ENCODE assay signal across 21 cellular contexts in the genomic region with DNA sequence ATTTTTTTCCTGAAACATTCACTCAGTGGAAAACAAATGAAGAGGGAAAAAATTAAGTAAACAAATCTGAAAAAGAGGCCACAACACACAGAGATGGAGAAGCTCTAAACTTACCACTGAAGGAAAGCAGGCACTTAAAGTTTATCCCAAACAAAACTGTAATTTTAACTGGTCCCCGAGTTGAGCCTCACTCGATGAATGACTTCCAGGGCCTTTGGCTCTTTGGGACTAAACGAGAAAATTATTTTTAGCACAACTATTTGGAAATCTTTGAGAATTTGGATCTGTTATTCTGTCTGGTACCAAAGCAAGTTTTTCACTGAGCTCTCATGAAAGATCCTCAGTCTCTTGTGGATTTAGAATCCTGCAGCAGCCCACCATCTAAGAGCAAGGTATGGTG. TPM values are rescaled to one million over a fixed set of nuclear protein-coding genes. Genes with fewer than 3 reads are reported as not detected.
DNase-seq lines count a peak whose midpoint lies in the region; ATAC-seq, FAIRE-seq and TF ChIP-seq lines count a peak whose summit lies in the region.
"Had no signal": no experiment of that assay in that cellular context is flagged by ENCODE, and none has a peak within 500 bp of the region (broad histone marks: within the 10 kb centered on the region; RNA-seq: fewer than 3 reads in every experiment).

C1QTNF7 (plus strand) TSS at position 319 of the 400 bp plus-strand sequence. CDS start 7,711 bp downstream, outside the sequence.

- peaks cover 7% of the 10 kb centered on the region for H3K27me3 Mint-ChIP-seq in HFFc6 (ENCODE audit: insufficient read depth)
- H3K27me3 Mint-ChIP-seq: activated CD4-positive, alpha-beta T cell treated with anti-CD3 and anti-CD28 coated beads, Interleukin-2, amount 10 ng/mL, durations not matched to agents 24 days and 14 days; naive thymus-derived CD4-positive, alpha-beta T cell; progenitor cell of endocrine pancreas had no signal

- no peaks in the 10 kb centered on the region for H3K36me3 ChIP-seq in prostate gland
- H3K36me3 ChIP-seq in upper lobe of right lung = no peaks in the 10 kb centered on the region

- ATAC-seq in right cardiac atrium (peak in 1 of 2 donors; percentile 48), upper lobe of right lung (no peak), GM21529 (IDR thresholded peaks at IDR 0.05; ENCODE audit: unreplicated experiment) (no peak)
- ATAC-seq: naive thymus-derived CD4-positive, alpha-beta T cell; stimulated activated effector memory CD8-positive, alpha-beta T cell treated with anti-CD3 and anti-CD28 coated beads, Interleukin-12 subunit alpha, Interleukin-12 subunit beta, amount 100 ng/mL, for 72 hours; T-cell had no signal

- H3K4me1 ChIP-seq in right cardiac atrium (ENCODE audit: control insufficient read depth, insufficient read depth, low read length) (peaks cover 4% of the 10 kb centered on the region), prostate gland (replicated peaks) (no peaks in the 10 kb centered on the region), upper lobe of right lung (peaks cover 4% of the 10 kb centered on the region)

- TF ChIP-seq CTCF in prostate gland (IDR thresholded peaks at IDR 0.05) (no peak), upper lobe of right lung (IDR thresholded peaks at IDR 0.05) (no peak), HFFc6 (IDR thresholded peaks at IDR 0.05) (no peak)

- 51% methylated on average over 3 of the region's 3 CpGs for WGBS in right cardiac atrium
- 56% methylated on average over 3 of the region's 3 CpGs for WGBS in prostate gland

- no peak for TF ChIP-seq POLR2A in prostate gland (IDR thresholded peaks at IDR 0.05)

- no peaks in the 10 kb centered on the region for H3K9me3 ChIP-seq in right cardiac atrium (ENCODE audit: control insufficient read depth, low read length)
- no peaks in the 10 kb centered on the region for H3K9me3 ChIP-seq in prostate gland
- no peaks in the 10 kb centered on the region for H3K9me3 ChIP-seq in upper lobe of right lung

- no peak within 1 kb of the TSS for H3K4me3 Mint-ChIP-seq in HFFc6
- H3K4me3 Mint-ChIP-seq: activated CD4-positive, alpha-beta T cell treated with anti-CD3 and anti-CD28 coated beads, Interleukin-2, amount 10 ng/mL, durations not matched to agents 24 days and 14 days; naive thymus-derived CD4-positive, alpha-beta T cell; stimulated activated effector memory CD8-positive, alpha-beta T cell treated with anti-CD3 and anti-CD28 coated beads, Interleukin-12 subunit alpha, Interleukin-12 subunit beta, amount 100 ng/mL, for 72 hours; T-cell had no signal

- no peak for DNase-seq in right cardiac atrium
- no peak for DNase-seq in prostate gland (ENCODE audit: low spot score)
- no peak for DNase-seq in upper lobe of right lung
- DNase-seq in DMS53 treated with DMSO at 0.1 percent for 48 hours (lab: John Stamatoyannopoulos, UW; ENCODE audit: unreplicated experiment) = no peak
- no peak for DNase-seq in HFFc6
- DNase-seq in stimulated activated CD4-positive, alpha-beta T cell treated with anti-CD3 and anti-CD28 coated beads, Interleukin-4, amount 100 ng/mL, for 24 hours = no peak
- DNase-seq: activated CD4-positive, alpha-beta T cell treated with anti-CD3 and anti-CD28 coated beads, Interleukin-2, amount 10 ng/mL, durations not matched to agents 24 days and 14 days; activated CD8-positive, alpha-beta memory T cell treated with anti-CD3 and anti-CD28 coated beads, Interleukin-2, amount 50 U/mL, for 4 hours; activated gamma-delta T cell treated with Interleukin-2 at 50 U/mL for 16 hours; anterior cingulate cortex; GOT3; naive thymus-derived CD4-positive, alpha-beta T cell; NCI-H2081 treated with DMSO at 0.1 percent for 48 hours; NCI-H510A; SHP77 treated with DMSO at 0.1 percent for 48 hours; T-cell had no signal

- H3K27ac ChIP-seq in right cardiac atrium (ENCODE audit: low read length) (peak within 1 kb of the TSS; percentile 50), prostate gland (peak within 1 kb of the TSS; percentile 14 to 23), upper lobe of right lung (peak within 1 kb of the TSS; percentile 21)
- H3K27ac ChIP-seq: KMS-11 had no signal

- intact Hi-C loops in right cardiac atrium (cut with DNase I) = no loop called here
- intact Hi-C loops in prostate gland (cut with DNase I) = no loop called here
- intact Hi-C loops in upper lobe of right lung (cut with DNase I) = no loop called here

- H3K4me1 Mint-ChIP-seq in HFFc6 (ENCODE audit: low read depth) = no peaks in the 10 kb centered on the region

- H3K27ac Mint-ChIP-seq in HFFc6 = no peak within 1 kb of the TSS
- H3K27ac Mint-ChIP-seq: activated CD4-positive, alpha-beta T cell treated with anti-CD3 and anti-CD28 coated beads, Interleukin-2, amount 10 ng/mL, durations not matched to agents 24 days and 14 days; naive thymus-derived CD4-positive, alpha-beta T cell; progenitor cell of endocrine pancreas; stimulated activated effector memory CD8-positive, alpha-beta T cell treated with anti-CD3 and anti-CD28 coated beads, Interleukin-12 subunit alpha, Interleukin-12 subunit beta, amount 100 ng/mL, for 72 hours; T-cell had no signal

- no peaks in the 10 kb centered on the region for H3K27me3 ChIP-seq in right cardiac atrium (ENCODE audit: control insufficient read depth, insufficient read depth)
- H3K27me3 ChIP-seq in prostate gland (replicated peaks; ENCODE audit: insufficient read depth) = no peaks in the 10 kb centered on the region
- H3K27me3 ChIP-seq in upper lobe of right lung = no peaks in the 10 kb centered on the region

- H3K4me3 ChIP-seq in right cardiac atrium (ENCODE audit: low read length) = no peak within 1 kb of the TSS
- no peak within 1 kb of the TSS for H3K4me3 ChIP-seq in prostate gland
- H3K4me3 ChIP-seq in upper lobe of right lung = peak within 1 kb of the TSS; percentile 25

- H3K9me3 Mint-ChIP-seq in HFFc6 = peaks cover 4% of the 10 kb centered on the region; the same call in 1 of the 2 replicates
- H3K9me3 Mint-ChIP-seq: activated CD4-positive, alpha-beta T cell treated with anti-CD3 and anti-CD28 coated beads, Interleukin-2, amount 10 ng/mL, durations not matched to agents 24 days and 14 days; stimulated activated effector memory CD8-positive, alpha-beta T cell treated with anti-CD3 and anti-CD28 coated beads, Interleukin-12 subunit alpha, Interleukin-12 subunit beta, amount 100 ng/mL, for 72 hours; T-cell had no signal

- H3K36me3 Mint-ChIP-seq in HFFc6 (ENCODE audit: low read depth) = no peaks in the 10 kb centered on the region
- H3K36me3 Mint-ChIP-seq: stimulated activated effector memory CD8-positive, alpha-beta T cell treated with anti-CD3 and anti-CD28 coated beads, Interleukin-12 subunit alpha, Interleukin-12 subunit beta, amount 100 ng/mL, for 72 hours; T-cell had no signal

- FAIRE-seq in endometrium (lab: Jason Lieb, UNC) = peak; percentile 94

RNA-seq across cellular contexts. Expression of gene C1QTNF7, which starts in this region (rescaled TPM):
- total RNA-seq in right cardiac atrium = 1 to 10 TPM; 1.6 to 4.0 (median 2.2) TPM
- polyA plus RNA-seq in right cardiac atrium = 1.7 TPM
- total RNA-seq in prostate gland = 1 to 10 TPM; 4.6 to 6.0 TPM
- 15.1 TPM for total RNA-seq in upper lobe of right lung
- total RNA-seq in HFFc6 (2021; fragmentation: NEBNext Ultra II Directional; extraction: Animal tissue kit (Norgen Biotek cat#: 25700)) = under 1 TPM in 1 of 6 experiments, not detected in 5; 0.15 TPM
- total RNA-seq: activated CD4-positive, alpha-beta T cell treated with anti-CD3 and anti-CD28 coated beads, Interleukin-2, amount 10 ng/mL, durations not matched to agents 24 days and 14 days; progenitor cell of endocrine pancreas; T-cell had no signal
- polyA plus RNA-seq: naive thymus-derived CD4-positive, alpha-beta T cell had no signal
